ENCODE assay signal across 8 cellular contexts in the genomic region with DNA sequence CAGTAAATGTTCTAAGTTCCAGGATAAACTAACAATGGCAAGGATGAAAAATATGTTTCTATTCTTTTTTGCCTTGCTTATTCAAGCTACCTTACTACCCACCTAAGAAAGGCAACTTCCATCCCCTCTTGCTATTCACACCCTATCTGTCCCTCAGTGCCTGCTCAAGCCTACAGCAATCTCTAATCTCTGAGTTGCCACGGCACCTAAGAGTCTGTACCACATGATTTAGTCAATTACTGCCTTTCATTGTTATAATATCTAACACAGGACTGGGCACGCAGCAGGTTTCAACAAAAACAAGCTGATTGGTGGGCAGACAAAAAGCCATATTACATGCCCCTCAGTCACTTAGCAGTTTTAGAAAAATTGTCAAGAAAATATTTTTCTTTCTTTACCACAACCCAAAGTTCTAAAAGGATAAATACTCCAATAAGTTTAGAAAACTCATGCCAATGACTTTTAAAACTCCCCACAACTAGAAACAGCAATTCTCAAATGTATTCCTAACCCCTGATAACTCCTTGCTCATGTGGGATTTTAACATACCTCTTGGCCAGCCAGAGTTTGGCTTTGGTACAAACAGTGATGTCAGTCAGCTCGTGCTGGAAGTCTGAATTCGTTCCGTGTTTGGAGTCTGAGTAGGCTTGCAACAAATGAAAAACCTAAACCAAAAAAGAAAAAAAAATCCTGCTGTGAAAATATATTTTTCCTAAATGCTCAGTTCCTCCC.
DNase-seq lines count a peak whose midpoint lies in the region; ATAC-seq and TF ChIP-seq lines count a peak whose summit lies in the region.

No MANE protein-coding gene starts in this region.

- 7 to 11% (median 8%) methylated on average over 5 of the region's 5 CpGs for WGBS in ovary, 3 donors

- no peak overlapping the region for H3K4me3 ChIP-seq in AG04450 (ENCODE audit: low read depth, low read length)
- H3K4me3 ChIP-seq in foreskin fibroblast (ENCODE audit: low read depth in 1 of 2, low read length in 2 of 2), result no peak overlapping the region
- no peak overlapping the region for H3K4me3 ChIP-seq in ovary

- intact Hi-C loops in ovary (cut with DNase I), result loop anchor here in 2 of 4 donors (10.0 kb wide), 2 partner anchors 51 to 379 kb away; no protein-coding TSS in a partner anchor

- peak; percentile 85 for DNase-seq in AG04450 (ENCODE audit: low read depth, low spot score)
- peak; percentile 88 to 95 for DNase-seq in foreskin fibroblast
- DNase-seq in ovary, result peak; percentile 75 to 92 (median 85)
- DNase-seq in activated T-cell treated with anti-CD3 and anti-CD28 coated beads for 4 hours, result no peak
- DNase-seq in NCI-H345 (lab: John Stamatoyannopoulos, UW), result no peak
- DNase-seq in NCI-H345 treated with DMSO at 0.1 percent for 48 hours (lab: John Stamatoyannopoulos, UW; ENCODE audit: unreplicated experiment), result no peak

- H3K27me3 ChIP-seq in AG04450 (ENCODE audit: control insufficient read depth, insufficient read depth, low read length) (no peaks in the 10 kb centered on the region), ovary (no peaks in the 10 kb centered on the region)

- no peaks in the 10 kb centered on the region for H3K9me3 ChIP-seq in AG04450 (ENCODE audit: control insufficient read depth, insufficient read depth, low read length)
- no peaks in the 10 kb centered on the region for H3K9me3 ChIP-seq in ovary

- TF ChIP-seq EP300 in ovary (IDR thresholded peaks at IDR 0.05), result no peak

- H3K36me3 ChIP-seq in ovary, result no peaks in the 10 kb centered on the region

- CTCF ChIA-PET in AG04450 (lab: Charles Lee), result interaction anchor here (0.5 to 2.1 kb wide), 3 partner anchors 115 to 881 kb away, joined by 3 to 9 read pairs (median 5); no protein-coding TSS in a partner anchor

- POLR2A ChIA-PET in AG04450 (lab: Yijun Ruan, JAX), result no interaction called here

- no peak for TF ChIP-seq POLR2A in ovary (IDR thresholded peaks at IDR 0.05)

- TF ChIP-seq CTCF in AG04450 (IDR thresholded peaks at IDR 0.05; ENCODE audit: low read depth, low read length) (no peak), foreskin fibroblast (IDR thresholded peaks at IDR 0.05; ENCODE audit: low read depth, low read length) (no peak), ovary (IDR thresholded peaks at IDR 0.05) (no peak)

- ATAC-seq in SK-N-SH treated with all-trans-retinoic acid at 6 μM for 48 hours (peak; percentile 63), GM21737 (IDR thresholded peaks at IDR 0.05; ENCODE audit: unreplicated experiment) (no peak)

- peaks cover 41% of the 10 kb centered on the region for H3K4me1 ChIP-seq in ovary (ENCODE audit: insufficient read depth)

- H3K27ac ChIP-seq in AG04450 (ENCODE audit: low read depth, low read length), result peak overlapping the region; percentile 50
- H3K27ac ChIP-seq in ovary, result peak overlapping the region; percentile 70 to 78

TF ChIP-seq in SK-N-SH treated with all-trans-retinoic acid at 6 μM for 48 hours, 23 proteins besides CTCF, POLR2A, EP300 and RAD21 (continues in another document):
- no peak for TF ChIP-seq GLIS3 (CRISPR knock-in tag; IDR thresholded peaks at IDR 0.05)
- no peak for TF ChIP-seq CSDC2 (CRISPR knock-in tag; IDR thresholded peaks at IDR 0.05)
- TF ChIP-seq BACH2 (CRISPR knock-in tag; IDR thresholded peaks at IDR 0.05; ENCODE audit: borderline replicate concordance), result no peak
- peak; percentile 48 for TF ChIP-seq ISL1 (CRISPR knock-in tag; IDR thresholded peaks at IDR 0.05)
- no peak for TF ChIP-seq ESRRG (CRISPR knock-in tag; IDR thresholded peaks at IDR 0.05)
- TF ChIP-seq PPARA (CRISPR knock-in tag; IDR thresholded peaks at IDR 0.05; ENCODE audit: borderline replicate concordance), result no peak
- no peak for TF ChIP-seq ARNTL (CRISPR knock-in tag; IDR thresholded peaks at IDR 0.05; ENCODE audit: borderline replicate concordance, low read depth)
- TF ChIP-seq ZC3H10 (CRISPR knock-in tag; IDR thresholded peaks at IDR 0.05), result no peak
- TF ChIP-seq ZFP30 (CRISPR knock-in tag; IDR thresholded peaks at IDR 0.05), result no peak
- TF ChIP-seq, protein P1, sequence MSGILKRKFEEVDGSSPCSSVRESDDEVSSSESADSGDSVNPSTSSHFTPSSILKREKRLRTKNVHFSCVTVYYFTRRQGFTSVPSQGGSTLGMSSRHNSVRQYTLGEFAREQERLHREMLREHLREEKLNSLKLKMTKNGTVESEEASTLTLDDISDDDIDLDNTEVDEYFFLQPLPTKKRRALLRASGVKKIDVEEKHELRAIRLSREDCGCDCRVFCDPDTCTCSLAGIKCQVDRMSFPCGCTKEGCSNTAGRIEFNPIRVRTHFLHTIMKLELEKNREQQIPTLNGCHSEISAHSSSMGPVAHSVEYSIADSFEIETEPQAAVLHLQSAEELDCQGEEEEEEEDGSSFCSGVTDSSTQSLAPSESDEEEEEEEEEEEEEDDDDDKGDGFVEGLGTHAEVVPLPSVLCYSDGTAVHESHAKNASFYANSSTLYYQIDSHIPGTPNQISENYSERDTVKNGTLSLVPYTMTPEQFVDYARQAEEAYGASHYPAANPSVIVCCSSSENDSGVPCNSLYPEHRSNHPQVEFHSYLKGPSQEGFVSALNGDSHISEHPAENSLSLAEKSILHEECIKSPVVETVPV (CRISPR knock-in tag; IDR thresholded peaks at IDR 0.05), result no peak
- no peak for TF ChIP-seq ZNF8 (CRISPR knock-in tag; IDR thresholded peaks at IDR 0.05)
- no peak for TF ChIP-seq PATZ1 (CRISPR knock-in tag; IDR thresholded peaks at IDR 0.05; ENCODE audit: borderline replicate concordance)
- no peak for TF ChIP-seq OSR1 (CRISPR knock-in tag; IDR thresholded peaks at IDR 0.05)
- TF ChIP-seq RARB (CRISPR knock-in tag; IDR thresholded peaks at IDR 0.05), result no peak
- peak; percentile 47; the same call in 1 of the 2 replicates for TF ChIP-seq TSHZ2 (CRISPR knock-in tag; IDR thresholded peaks at IDR 0.05)
- no peak for TF ChIP-seq TCF4 (CRISPR knock-in tag; IDR thresholded peaks at IDR 0.05; ENCODE audit: borderline replicate concordance)
- no peak for TF ChIP-seq TOX (CRISPR knock-in tag; IDR thresholded peaks at IDR 0.05; ENCODE audit: borderline replicate concordance)
- no peak for TF ChIP-seq POU6F1 (CRISPR knock-in tag; IDR thresholded peaks at IDR 0.05; ENCODE audit: borderline replicate concordance, low read depth)
- TF ChIP-seq ZFP3 (CRISPR knock-in tag; IDR thresholded peaks at IDR 0.05), result peak; percentile 68; the same call in 1 of the 2 replicates

Comparison
In these comparisons a context has a peak if more than half of its experiments do, and no peak if none do; other contexts are left out.
1. DNase-seq: peak in AG04450 (single experiment), foreskin fibroblast (2 of 2) and ovary (5 of 5); none in activated T-cell treated with anti-CD3 and anti-CD28 coated beads for 4 hours (single experiment), NCI-H345 (single experiment) and NCI-H345 treated with DMSO at 0.1 percent for 48 hours (single experiment).